ENCODE assay signal across 14 cellular contexts in the genomic region with DNA sequence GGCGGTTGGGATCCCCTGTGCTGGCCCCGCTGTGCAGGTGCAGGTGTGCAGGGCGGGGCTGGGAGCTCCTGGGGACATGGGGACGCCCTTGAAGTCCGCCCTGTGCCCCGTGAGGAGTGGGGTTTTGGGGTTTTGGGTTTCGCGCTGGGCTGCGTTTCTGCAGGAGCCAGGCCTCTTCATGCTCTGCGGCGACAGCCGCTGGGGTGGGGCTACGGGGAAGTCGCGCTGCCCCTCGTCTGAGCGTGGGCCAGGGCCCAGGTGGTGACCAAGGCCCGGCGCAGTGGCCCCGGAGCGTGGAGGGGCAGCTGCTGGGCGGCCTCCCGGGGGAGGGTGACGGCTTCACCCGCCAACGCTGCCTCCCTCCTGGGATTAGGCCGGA. TPM values are rescaled to one million over a fixed set of nuclear protein-coding genes. Genes with fewer than 3 reads are reported as not detected.
DNase-seq lines count a peak whose midpoint lies in the region; ATAC-seq, FAIRE-seq and TF ChIP-seq lines count a peak whose summit lies in the region.
"Had no signal": no experiment of that assay in that cellular context is flagged by ENCODE, and none has a peak within 500 bp of the region (broad histone marks: within the 10 kb centered on the region; RNA-seq: fewer than 3 reads in every experiment).

No MANE protein-coding gene starts in this region.

- H3K4me1 ChIP-seq in H9 (ENCODE audit: insufficient read depth, low read length): no peaks in the 10 kb centered on the region; the same call in 1 of the 2 replicates
- H3K4me1 ChIP-seq in keratinocyte (ENCODE audit: control insufficient read depth, extremely low read depth, insufficient read depth, low read length): peaks cover 10% of the 10 kb centered on the region

- H3K36me3 Mint-ChIP-seq in H9 (ENCODE audit: insufficient read depth in 1 of 3, low read depth in 3 of 3): peaks cover 0 to 1% (median 0%) of the 10 kb centered on the region in 3 experiments; a peak in 1 of 7 replicates
- no peaks in the 10 kb centered on the region for H3K36me3 Mint-ChIP-seq in activated naive CD4-positive, alpha-beta T cell treated with anti-CD3 and anti-CD28 coated beads for 36 hours (ENCODE audit: low read depth)

- H3K9me1 ChIP-seq in keratinocyte (ENCODE audit: control insufficient read depth, extremely low read depth, insufficient read depth, low read length): no peaks in the 10 kb centered on the region

- no peak overlapping the region for H3K27ac Mint-ChIP-seq in H9
- H3K27ac Mint-ChIP-seq in stimulated activated naive CD8-positive, alpha-beta T cell treated with anti-CD3 and anti-CD28 coated beads, Interleukin-15, amount 100 ng/mL, for 72 hours: no peak overlapping the region
- H3K27ac Mint-ChIP-seq in activated naive CD4-positive, alpha-beta T cell treated with anti-CD3 and anti-CD28 coated beads for 36 hours: no peak overlapping the region

- H3K9me3 ChIP-seq in H9 (ENCODE audit: control insufficient read depth, low read depth, low read length) (no peaks in the 10 kb centered on the region), keratinocyte (ENCODE audit: control insufficient read depth, low read depth, low read length) (no peaks in the 10 kb centered on the region)

- H3K23ac ChIP-seq in H9 (ENCODE audit: insufficient read length, low read depth, low read length): no peak overlapping the region

- no peaks in the 10 kb centered on the region for H3K9me3 Mint-ChIP-seq in H9
- H3K9me3 Mint-ChIP-seq in stimulated activated naive CD8-positive, alpha-beta T cell treated with anti-CD3 and anti-CD28 coated beads, Interleukin-15, amount 100 ng/mL, for 72 hours: no peaks in the 10 kb centered on the region
- no peaks in the 10 kb centered on the region for H3K9me3 Mint-ChIP-seq in activated naive CD4-positive, alpha-beta T cell treated with anti-CD3 and anti-CD28 coated beads for 36 hours

- H3K56ac ChIP-seq in H9 (ENCODE audit: insufficient read length, low read depth, low read length): no peak overlapping the region

- no peak overlapping the region for H2BK12ac ChIP-seq in H9 (ENCODE audit: insufficient read length, low read depth, low read length)

- dilution Hi-C loops in keratinocyte (cut with MboI; ENCODE audit: extremely low pct_ligation_motif_present, low sequenced_read_pairs): no loop called here

- H3K4me3 ChIP-seq in keratinocyte (ENCODE audit: control insufficient read depth in 2 of 3, extremely low read depth in 1 of 3, insufficient read depth in 2 of 3, low read depth in 1 of 3, low read length in 3 of 3): peak overlapping the region; percentile 45 to 61 (median 50)

- no peak overlapping the region for H2AK5ac ChIP-seq in H9 (ENCODE audit: insufficient read length, low read length)

- H3K27me3 ChIP-seq in H9 (ENCODE audit: insufficient read depth, low read length) (no peaks in the 10 kb centered on the region; the same call in 1 of the 2 replicates), keratinocyte (ENCODE audit: control insufficient read depth, extremely low read depth, insufficient read depth, low read length) (no peaks in the 10 kb centered on the region)

- no peak overlapping the region for H4K5ac ChIP-seq in H9 (ENCODE audit: insufficient read length, low read depth, low read length)

- H2BK20ac ChIP-seq in H9 (ENCODE audit: low read depth, low read length, poor library complexity, severe bottlenecking): no peak overlapping the region

- FAIRE-seq in keratinocyte (lab: Jason Lieb, UNC): no peak
- FAIRE-seq: islet of Langerhans had no signal

- H3K27ac ChIP-seq in H9 (ENCODE audit: insufficient read length, low read depth, low read length) (no peak overlapping the region), cingulate gyrus (ENCODE audit: low read depth, low read length) (peak overlapping the region; percentile 19), keratinocyte (ENCODE audit: control insufficient read depth, insufficient read depth, low read length) (no peak overlapping the region)

- CTCF ChIA-PET in activated naive CD4-positive, alpha-beta T cell treated with anti-CD3 and anti-CD28 coated beads for 36 hours (lab: Charles Lee): no interaction called here

- H3T11ph ChIP-seq in H9 (ENCODE audit: low read length): no peak overlapping the region

- H2AFZ ChIP-seq in H9 (ENCODE audit: low read length) (no peak overlapping the region), keratinocyte (ENCODE audit: control insufficient read depth, low read length) (peak overlapping the region; percentile 58)

- H4K8ac ChIP-seq in H9 (replicated peaks; ENCODE audit: insufficient read length, low read depth, low read length): no peak overlapping the region

- H3K23me2 ChIP-seq in H9 (ENCODE audit: insufficient read length, low read depth, low read length, poor library complexity, severe bottlenecking): peaks cover 6% of the 10 kb centered on the region

- H3K14ac ChIP-seq in H9 (ENCODE audit: insufficient read depth, low read length): no peak overlapping the region

- H3K4me3 Mint-ChIP-seq in H9: peak overlapping the region; percentile 36 to 51; a peak in 3 of 5 replicates
- H3K4me3 Mint-ChIP-seq in stimulated activated naive CD8-positive, alpha-beta T cell treated with anti-CD3 and anti-CD28 coated beads, Interleukin-15, amount 100 ng/mL, for 72 hours: no peak overlapping the region
- H3K4me3 Mint-ChIP-seq in activated naive CD4-positive, alpha-beta T cell treated with anti-CD3 and anti-CD28 coated beads for 36 hours: no peak overlapping the region

- H3K4me2 ChIP-seq in H9 (ENCODE audit: insufficient read depth, insufficient read length, low read length) (peak overlapping the region; percentile 61), keratinocyte (ENCODE audit: control insufficient read depth, extremely low read depth, insufficient read depth, low read depth, low read length) (peak overlapping the region; percentile 91)

- no peak overlapping the region for H3K4ac ChIP-seq in H9 (ENCODE audit: low read depth, low read length)

- H3K79me2 ChIP-seq in H9 (ENCODE audit: insufficient read depth, low read length) (no peaks in the 10 kb centered on the region), keratinocyte (ENCODE audit: control insufficient read depth, insufficient read depth, low read length) (no peaks in the 10 kb centered on the region)

- ATAC-seq in stimulated activated naive CD8-positive, alpha-beta T cell treated with anti-CD3 and anti-CD28 coated beads, Interleukin-15, amount 100 ng/mL, for 72 hours: peak; percentile 14
- no peak for ATAC-seq in GM18870 (IDR thresholded peaks at IDR 0.05; ENCODE audit: unreplicated experiment)
- ATAC-seq in GM18909 (IDR thresholded peaks at IDR 0.05; ENCODE audit: poor library complexity, unreplicated experiment): no peak

- no CpG with 5 or more reads among the region's 27 CpGs for WGBS in H9 (ENCODE audit: extremely low coverage, insufficient read length, low lambda C conversion rate)

- H3K36me3 ChIP-seq in keratinocyte (ENCODE audit: control insufficient read depth in 2 of 2, extremely low read depth in 1 of 2, insufficient read depth in 2 of 2, low read length in 2 of 2): no peaks in the 10 kb centered on the region

- no peaks in the 10 kb centered on the region for H3K79me1 ChIP-seq in H9 (ENCODE audit: insufficient read depth, low read depth, low read length, poor library complexity, severe bottlenecking)

- H3K4me1 Mint-ChIP-seq in H9: peaks cover 6 to 8% of the 10 kb centered on the region in 2 experiments; a peak in 3 of 4 replicates
- H3K4me1 Mint-ChIP-seq in stimulated activated naive CD8-positive, alpha-beta T cell treated with anti-CD3 and anti-CD28 coated beads, Interleukin-15, amount 100 ng/mL, for 72 hours: no peaks in the 10 kb centered on the region
- peaks cover 2% of the 10 kb centered on the region for H3K4me1 Mint-ChIP-seq in activated naive CD4-positive, alpha-beta T cell treated with anti-CD3 and anti-CD28 coated beads for 36 hours (ENCODE audit: low read depth)

- H4K91ac ChIP-seq in H9 (ENCODE audit: insufficient read length, low read depth, low read length): no peak overlapping the region

- no peak overlapping the region for H3K18ac ChIP-seq in H9 (ENCODE audit: insufficient read length, low read depth, low read length)

- TF ChIP-seq CTCF in H9 (conservative IDR thresholded peaks at IDR 0.05) (no peak), keratinocyte (optimal IDR thresholded peaks at IDR 0.05 in 1 of 3, IDR thresholded peaks at IDR 0.05 in 1 of 3, conservative IDR thresholded peaks at IDR 0.05 in 1 of 3; ENCODE audit: extremely low read depth in 1 of 3, insufficient read depth in 2 of 3, low read length in 3 of 3) (no peak)

- intact Hi-C loops in activated naive CD4-positive, alpha-beta T cell treated with anti-CD3 and anti-CD28 coated beads for 36 hours (cut with micrococcal nuclease): no loop called here

- H2BK5ac ChIP-seq in H9 (ENCODE audit: insufficient read length, low read length): no peak overlapping the region

- H3K27me3 Mint-ChIP-seq in H9 (ENCODE audit: low read depth): peaks cover 24% of the 10 kb centered on the region
- peaks cover 26% of the 10 kb centered on the region for H3K27me3 Mint-ChIP-seq in stimulated activated naive CD8-positive, alpha-beta T cell treated with anti-CD3 and anti-CD28 coated beads, Interleukin-15, amount 100 ng/mL, for 72 hours
- H3K27me3 Mint-ChIP-seq in activated naive CD4-positive, alpha-beta T cell treated with anti-CD3 and anti-CD28 coated beads for 36 hours (ENCODE audit: low read depth): peaks cover 22% of the 10 kb centered on the region

- H3K9ac ChIP-seq in H9 (ENCODE audit: extremely low read depth, insufficient read length, low read length) (no peak overlapping the region), keratinocyte (ENCODE audit: control insufficient read depth, extremely low read depth, insufficient read depth, low read length) (peak overlapping the region; percentile 80)

- DNase-seq in H9: no peak
- no peak for DNase-seq in keratinocyte (ENCODE audit: low read depth, low spot score)
- DNase-seq in stimulated activated naive CD8-positive, alpha-beta T cell treated with anti-CD3 and anti-CD28 coated beads, Interleukin-15, amount 100 ng/mL, for 72 hours: no peak
- DNase-seq in activated naive CD4-positive, alpha-beta T cell treated with anti-CD3 and anti-CD28 coated beads for 36 hours: no peak
- DNase-seq in Kasumi-1 (lab: John Stamatoyannopoulos, UW): no peak
- DNase-seq: activated CD8-positive, alpha-beta memory T cell treated with anti-CD3 and anti-CD28 coated beads, Interleukin-2, amount 50 U/mL, for 48 hours; cerebellar nuclear complex; stimulated activated CD8-positive, alpha-beta memory T cell treated with anti-CD3 and anti-CD28 coated beads, Interleukin-4, amount 100 ng/mL, for 48 hours had no signal

- peaks cover 4% of the 10 kb centered on the region for H4K20me1 ChIP-seq in H9 (ENCODE audit: control insufficient read depth, insufficient read depth, insufficient read length)
- no peaks in the 10 kb centered on the region for H4K20me1 ChIP-seq in keratinocyte (ENCODE audit: control insufficient read depth, extremely low read depth, insufficient read depth, low read length)

- no peak overlapping the region for H2BK15ac ChIP-seq in H9 (ENCODE audit: low read depth, low read length)

- H2BK120ac ChIP-seq in H9 (ENCODE audit: low read depth, low read length, poor library complexity, severe bottlenecking): no peak overlapping the region

RNA-seq across cellular contexts. Expression of a gene that starts 47.8 kb away (rescaled TPM):
- total RNA-seq in H9 (2021): 3.2 and 3.4 TPM in 2 replicates
- 14.6 to 34.2 TPM (median 18.2 TPM) in 3 replicates for polyA plus RNA-seq in keratinocyte
- polyA plus RNA-seq in keratinocyte (2011; ENCODE audit: low read depth): 13.6 TPM
- polyA plus RNA-seq in keratinocyte (2011; cell fraction: cytosol; rRNA removed): 6.5 and 16.3 TPM in 2 replicates
- polyA plus RNA-seq in keratinocyte (2011; cell fraction: nucleus; rRNA removed): 34.8 and 47.6 TPM in 2 replicates
- polyA plus RNA-seq in keratinocyte (2012; ENCODE audit: low replicate concordance): 15.4 and 29.7 TPM in 2 replicates
- polyA minus RNA-seq in keratinocyte: 5.0 to 16.1 TPM (median 7.4 TPM) in 3 replicates
- polyA minus RNA-seq in keratinocyte (2011; cell fraction: cytosol; rRNA and poly(A)+ RNA removed): 43.7 TPM
- 22.8 and 27.1 TPM in 2 replicates for polyA minus RNA-seq in keratinocyte (2011; cell fraction: nucleus; rRNA and poly(A)+ RNA removed)
- total RNA-seq in activated naive CD4-positive, alpha-beta T cell treated with anti-CD3 and anti-CD28 coated beads for 36 hours: not detected
- total RNA-seq: HT1080; T-helper 1 cell treated with Interleukin-12 subunit alpha and Interleukin-12 subunit beta and Interleukin-4 antibody, amounts not matched to agents 30 ng/mL and 1 ng/mL, for 36 hours had no signal

Comparison
In these comparisons a context has a peak if more than half of its experiments do, and no peak if none do; other contexts are left out.
1. H3K4me3 Mint-ChIP-seq: peak in H9 (2 of 2); none in stimulated activated naive CD8-positive, alpha-beta T cell treated with anti-CD3 and anti-CD28 coated beads, Interleukin-15, amount 100 ng/mL, for 72 hours (0 of 2) and activated naive CD4-positive, alpha-beta T cell treated with anti-CD3 and anti-CD28 coated beads for 36 hours (single experiment).